7 cellular contexts compared by ENCODE assay signal in the genomic region with DNA sequence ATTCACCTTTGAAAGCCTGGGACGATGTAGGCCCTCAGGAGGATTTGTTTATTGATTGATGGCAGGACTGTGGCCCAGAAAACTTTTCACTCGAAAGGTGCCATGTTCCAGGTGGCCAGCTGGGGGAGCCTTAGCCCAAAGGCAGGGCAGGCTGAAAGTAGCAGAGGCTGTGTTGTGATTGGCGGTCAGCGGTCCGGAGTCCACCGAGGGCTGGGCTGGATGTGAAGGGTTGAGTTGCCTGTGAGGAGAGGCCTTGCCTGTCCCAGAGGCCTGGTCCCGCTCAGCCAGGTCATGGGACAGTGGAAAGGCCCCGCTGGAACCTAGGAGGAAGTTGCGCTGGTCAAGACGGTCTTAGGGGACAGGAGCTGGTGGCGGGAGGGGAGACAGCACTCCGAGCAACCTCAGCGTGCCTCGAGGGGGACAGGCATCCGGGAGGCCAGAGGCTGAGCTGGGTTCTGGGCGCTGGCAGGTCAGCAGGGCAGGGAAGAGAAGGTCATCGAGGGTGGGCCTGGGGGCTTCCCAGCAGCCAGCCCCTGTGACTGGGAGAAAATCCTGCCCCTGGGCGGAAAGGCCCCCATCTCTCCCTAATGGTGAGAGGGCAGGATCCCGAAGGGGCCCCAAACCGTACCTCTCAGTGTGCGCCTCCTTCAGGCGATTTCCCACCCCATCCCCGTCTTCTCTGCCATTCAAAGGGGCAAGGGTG. TPM values are rescaled to one million over a fixed set of nuclear protein-coding genes. Genes with fewer than 3 reads are reported as not detected.
DNase-seq lines count a peak whose midpoint lies in the region; ATAC-seq and TF ChIP-seq lines count a peak whose summit lies in the region.

No MANE protein-coding gene starts in this region.

- peaks cover 15 to 19% of the 10 kb centered on the region in 2 donors for H3K4me1 Mint-ChIP-seq in effector memory CD8-positive, alpha-beta T cell (ENCODE audit: low read depth in 2 of 2)
- no peaks in the 10 kb centered on the region for H3K4me1 Mint-ChIP-seq in neural crest cell

- peak overlapping the region; percentile 66 to 75 for H3K4me3 Mint-ChIP-seq in effector memory CD8-positive, alpha-beta T cell
- H3K4me3 Mint-ChIP-seq in neural crest cell, result no peak overlapping the region

- no peaks in the 10 kb centered on the region; the same call in 1 of the 2 replicates for H3K4me1 ChIP-seq in ES-I3 (ENCODE audit: insufficient read depth, low read length)
- peaks cover 24% of the 10 kb centered on the region for H3K4me1 ChIP-seq in Loucy (ENCODE audit: insufficient read depth, low read length, poor library complexity, severe bottlenecking)

- H3K36me3 Mint-ChIP-seq in effector memory CD8-positive, alpha-beta T cell (ENCODE audit: insufficient read depth), result no peaks in the 10 kb centered on the region
- no peaks in the 10 kb centered on the region for H3K36me3 Mint-ChIP-seq in neural crest cell (ENCODE audit: low read depth)

- peak overlapping the region in 1 of 2 donors; percentile 62 for H3K27ac Mint-ChIP-seq in effector memory CD8-positive, alpha-beta T cell
- no peak overlapping the region for H3K27ac Mint-ChIP-seq in neural crest cell (ENCODE audit: unreplicated experiment)

- H3K9me2 ChIP-seq in Loucy (replicated peaks; ENCODE audit: low read depth, low read length), result no peaks in the 10 kb centered on the region

- DNase-seq in activated CD4-positive, alpha-beta T cell treated with anti-CD3 and anti-CD28 coated beads for 1 hour, result peak; percentile 21
- peak; percentile 27 to 48 (median 48) for DNase-seq in effector memory CD8-positive, alpha-beta T cell
- DNase-seq in neural crest cell (ENCODE audit: low read depth, low spot score) (peak; percentile 40), NCI-H2029 (lab: John Stamatoyannopoulos, UW) (no peak)

- peak; percentile 65 for ATAC-seq in GM21360 (IDR thresholded peaks at IDR 0.05; ENCODE audit: unreplicated experiment)
- peak; percentile 71 for ATAC-seq in effector memory CD8-positive, alpha-beta T cell (replicated peaks)

- H3K36me3 ChIP-seq in ES-I3 (ENCODE audit: insufficient read depth, low read length) (peaks cover 3% of the 10 kb centered on the region; the same call in 1 of the 2 replicates), Loucy (ENCODE audit: insufficient read depth, low read length) (no peaks in the 10 kb centered on the region)

- H3K9me3 ChIP-seq in ES-I3 (ENCODE audit: control insufficient read depth, insufficient read depth, low read length), result no peaks in the 10 kb centered on the region
- no peaks in the 10 kb centered on the region for H3K9me3 ChIP-seq in Loucy (ENCODE audit: insufficient read depth, low read depth, low read length)

- H4K20me1 ChIP-seq in Loucy (ENCODE audit: insufficient read depth, low read length, poor library complexity, severe bottlenecking), result no peaks in the 10 kb centered on the region

- H3K27me3 Mint-ChIP-seq in effector memory CD8-positive, alpha-beta T cell, result no peaks in the 10 kb centered on the region
- peaks cover 2% of the 10 kb centered on the region for H3K27me3 Mint-ChIP-seq in neural crest cell (ENCODE audit: low read depth)

- TF ChIP-seq CTCF in Loucy (conservative IDR thresholded peaks at IDR 0.05; ENCODE audit: low read length) (peak; percentile 93), neural crest cell (conservative IDR thresholded peaks at IDR 0.05) (peak; percentile 62)

- H3K79me2 ChIP-seq in Loucy (ENCODE audit: insufficient read depth, low read length), result no peaks in the 10 kb centered on the region

- H3K27me3 ChIP-seq in Loucy (ENCODE audit: insufficient read depth, low read length, poor library complexity, severe bottlenecking), result no peaks in the 10 kb centered on the region

- H3K4me3 ChIP-seq in Loucy (ENCODE audit: low read length, poor library complexity, severe bottlenecking), result no peak overlapping the region

- 0 out of 2 replicates have a peak, but pooled peaks cover 6% of the 10 kb centered on the region for H3F3A ChIP-seq in Loucy (ENCODE audit: low read depth)

- no peaks in the 10 kb centered on the region for H3K9me3 Mint-ChIP-seq in effector memory CD8-positive, alpha-beta T cell
- no peaks in the 10 kb centered on the region for H3K9me3 Mint-ChIP-seq in neural crest cell

- no peak overlapping the region for H3K4me2 ChIP-seq in Loucy (ENCODE audit: low read depth, low read length, poor library complexity, severe bottlenecking)

- no peak overlapping the region for H2AFZ ChIP-seq in Loucy (ENCODE audit: low read length)

- H3K9ac ChIP-seq in ES-I3 (ENCODE audit: low read depth, low read length) (0 out of 2 replicates have a peak overlapping the region, but pooled peaks have one; percentile 11), Loucy (ENCODE audit: low read depth, low read length, poor library complexity, severe bottlenecking) (no peak overlapping the region)

RNA-seq across cellular contexts. Expression of gene CMA1, which starts 26.3 kb away (rescaled TPM):
- not detected in 2 replicates for total RNA-seq in neural crest cell

RNA-seq across cellular contexts. Expression of gene SDR39U1, which starts 39.2 kb away (rescaled TPM):
- total RNA-seq in neural crest cell, result 64.6 and 76.7 TPM in 2 replicates

RNA-seq across cellular contexts. Expression of gene KHNYN, which starts 52.0 kb away (rescaled TPM):
- total RNA-seq in neural crest cell, result 49.3 and 52.3 TPM in 2 replicates

RNA-seq across cellular contexts. Expression of gene CBLN3, which starts 52.3 kb away (rescaled TPM):
- 0.86 and 1.0 TPM in 2 replicates for total RNA-seq in neural crest cell
